Comparison of ENCODE assay signal across 1 cellular context in genomic region chr16:26787924-26788323, GRCh38.
TF ChIP-seq lines count a peak whose summit lies in the region.

No MANE protein-coding gene starts in this region.

TF ChIP-seq in SK-N-SH treated with all-trans-retinoic acid at 6 μM for 48 hours, 23 proteins besides CTCF, POLR2A, EP300 and RAD21 (continued from another document):
- TF ChIP-seq, protein P1, sequence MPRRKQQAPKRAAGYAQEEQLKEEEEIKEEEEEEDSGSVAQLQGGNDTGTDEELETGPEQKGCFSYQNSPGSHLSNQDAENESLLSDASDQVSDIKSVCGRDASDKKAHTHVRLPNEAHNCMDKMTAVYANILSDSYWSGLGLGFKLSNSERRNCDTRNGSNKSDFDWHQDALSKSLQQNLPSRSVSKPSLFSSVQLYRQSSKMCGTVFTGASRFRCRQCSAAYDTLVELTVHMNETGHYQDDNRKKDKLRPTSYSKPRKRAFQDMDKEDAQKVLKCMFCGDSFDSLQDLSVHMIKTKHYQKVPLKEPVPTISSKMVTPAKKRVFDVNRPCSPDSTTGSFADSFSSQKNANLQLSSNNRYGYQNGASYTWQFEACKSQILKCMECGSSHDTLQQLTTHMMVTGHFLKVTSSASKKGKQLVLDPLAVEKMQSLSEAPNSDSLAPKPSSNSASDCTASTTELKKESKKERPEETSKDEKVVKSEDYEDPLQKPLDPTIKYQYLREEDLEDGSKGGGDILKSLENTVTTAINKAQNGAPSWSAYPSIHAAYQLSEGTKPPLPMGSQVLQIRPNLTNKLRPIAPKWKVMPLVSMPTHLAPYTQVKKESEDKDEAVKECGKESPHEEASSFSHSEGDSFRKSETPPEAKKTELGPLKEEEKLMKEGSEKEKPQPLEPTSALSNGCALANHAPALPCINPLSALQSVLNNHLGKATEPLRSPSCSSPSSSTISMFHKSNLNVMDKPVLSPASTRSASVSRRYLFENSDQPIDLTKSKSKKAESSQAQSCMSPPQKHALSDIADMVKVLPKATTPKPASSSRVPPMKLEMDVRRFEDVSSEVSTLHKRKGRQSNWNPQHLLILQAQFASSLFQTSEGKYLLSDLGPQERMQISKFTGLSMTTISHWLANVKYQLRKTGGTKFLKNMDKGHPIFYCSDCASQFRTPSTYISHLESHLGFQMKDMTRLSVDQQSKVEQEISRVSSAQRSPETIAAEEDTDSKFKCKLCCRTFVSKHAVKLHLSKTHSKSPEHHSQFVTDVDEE (CRISPR knock-in tag; IDR thresholded peaks at IDR 0.05) = no peak
